In the genomic region with DNA sequence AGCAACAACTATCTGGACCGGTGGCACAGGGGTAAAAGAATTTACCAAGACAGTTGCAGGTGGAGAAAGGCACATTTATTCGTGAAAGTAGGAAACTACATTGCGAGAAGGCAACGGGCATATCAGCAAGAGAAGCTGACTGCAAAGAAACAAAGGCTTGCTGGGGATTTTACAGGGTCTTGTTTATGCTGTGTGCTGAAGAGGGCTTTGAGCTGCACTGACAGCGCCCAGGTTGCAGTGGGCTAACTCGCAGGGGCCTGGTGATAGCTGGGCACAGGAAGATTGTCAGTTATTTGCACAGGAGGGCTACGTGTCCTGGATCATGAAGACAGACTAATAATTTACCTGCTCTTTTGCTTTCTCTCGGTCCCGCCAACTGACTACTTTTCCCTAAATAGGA, we compare ENCODE assay signal across 2 cellular contexts.
TF ChIP-seq lines count a peak whose summit lies in the region.

No MANE protein-coding gene starts in this region.

TF ChIP-seq in H1, 55 proteins besides CTCF, POLR2A, EP300 and RAD21:
- TF ChIP-seq SIRT6 (IDR thresholded peaks at IDR 0.05; ENCODE audit: low read length) (no peak), NRF1 (IDR thresholded peaks at IDR 0.05; ENCODE audit: low read depth, low read length) (no peak), ZNF274 (IDR thresholded peaks at IDR 0.05; ENCODE audit: borderline replicate concordance, extremely low read depth, low read length) (no peak), CBX5 (IDR thresholded peaks at IDR 0.05; ENCODE audit: low read depth, low read length) (no peak), BCL11A (IDR thresholded peaks at IDR 0.05; ENCODE audit: low read depth in 2 of 2, low read length in 2 of 2) (no peak), JUN (IDR thresholded peaks at IDR 0.05; ENCODE audit: low read depth, low read length) (no peak), SIX5 (IDR thresholded peaks at IDR 0.05; ENCODE audit: low read depth, low read length) (no peak), RXRA (IDR thresholded peaks at IDR 0.05; ENCODE audit: insufficient read depth, low read depth, low read length) (no peak), KDM5A (IDR thresholded peaks at IDR 0.05; ENCODE audit: low read length) (no peak), MAFK (IDR thresholded peaks at IDR 0.05; ENCODE audit: low read depth, low read length) (no peak), HDAC2 (IDR thresholded peaks at IDR 0.05; ENCODE audit: borderline replicate concordance in 1 of 2, low read depth in 2 of 2, low read length in 2 of 2) (no peak), HDAC6 (IDR thresholded peaks at IDR 0.05; ENCODE audit: low read depth, low read length) (no peak)
- TF ChIP-seq, protein P1, sequence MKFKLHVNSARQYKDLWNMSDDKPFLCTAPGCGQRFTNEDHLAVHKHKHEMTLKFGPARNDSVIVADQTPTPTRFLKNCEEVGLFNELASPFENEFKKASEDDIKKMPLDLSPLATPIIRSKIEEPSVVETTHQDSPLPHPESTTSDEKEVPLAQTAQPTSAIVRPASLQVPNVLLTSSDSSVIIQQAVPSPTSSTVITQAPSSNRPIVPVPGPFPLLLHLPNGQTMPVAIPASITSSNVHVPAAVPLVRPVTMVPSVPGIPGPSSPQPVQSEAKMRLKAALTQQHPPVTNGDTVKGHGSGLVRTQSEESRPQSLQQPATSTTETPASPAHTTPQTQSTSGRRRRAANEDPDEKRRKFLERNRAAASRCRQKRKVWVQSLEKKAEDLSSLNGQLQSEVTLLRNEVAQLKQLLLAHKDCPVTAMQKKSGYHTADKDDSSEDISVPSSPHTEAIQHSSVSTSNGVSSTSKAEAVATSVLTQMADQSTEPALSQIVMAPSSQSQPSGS (IDR thresholded peaks at IDR 0.05; ENCODE audit: low read length), result no peak
- TF ChIP-seq, protein P2, sequence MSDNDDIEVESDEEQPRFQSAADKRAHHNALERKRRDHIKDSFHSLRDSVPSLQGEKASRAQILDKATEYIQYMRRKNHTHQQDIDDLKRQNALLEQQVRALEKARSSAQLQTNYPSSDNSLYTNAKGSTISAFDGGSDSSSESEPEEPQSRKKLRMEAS (IDR thresholded peaks at IDR 0.05), result no peak

TF ChIP-seq in neural cell, 6 proteins besides CTCF, POLR2A, EP300 and RAD21:
- TF ChIP-seq MXI1 (conservative IDR thresholded peaks at IDR 0.05; ENCODE audit: poor library complexity, severe bottlenecking) (no peak), POLR2AphosphoS5 (IDR thresholded peaks at IDR 0.05) (no peak), SMC3 (conservative IDR thresholded peaks at IDR 0.05; ENCODE audit: poor library complexity) (no peak), REST (IDR thresholded peaks at IDR 0.05; ENCODE audit: borderline replicate concordance) (no peak), TAF1 (IDR thresholded peaks at IDR 0.05; ENCODE audit: low read depth) (no peak), EZH2 (IDR thresholded peaks at IDR 0.05; ENCODE audit: borderline replicate concordance, insufficient read depth, low read length, poor library complexity, severe bottlenecking) (no peak)
TF ChIP-seq in neural cell: peak in this region for 0.
